ENCODE assay signal across 13 cellular contexts in genomic region chr12:4293942-4294505, GRCh38. TPM values are rescaled to one million over a fixed set of nuclear protein-coding genes. Genes with fewer than 3 reads are reported as not detected.
DNase-seq lines count a peak whose midpoint lies in the region; ATAC-seq and TF ChIP-seq lines count a peak whose summit lies in the region.
"Had no signal": no experiment of that assay in that cellular context is flagged by ENCODE, and none has a peak within 500 bp of the region (broad histone marks: within the 10 kb centered on the region; RNA-seq: fewer than 3 reads in every experiment).

No MANE protein-coding gene starts in this region.

- ATAC-seq in activated T-cell treated with anti-CD3 and anti-CD28 coated beads, Interleukin-2, amount 50 U/mL, for 4 hours: peak; percentile 39 to 41
- peak; percentile 45 for ATAC-seq in activated CD8-positive, alpha-beta T cell treated with anti-CD3 and anti-CD28 coated beads for 36 hours
- ATAC-seq in heart right ventricle: peak; percentile 11 to 54 (median 45)
- ATAC-seq: K562 had no signal

- H3F3A ChIP-seq in smooth muscle cell (ENCODE audit: low read depth): peaks cover 23% of the 10 kb centered on the region

- H3K27me3 ChIP-seq in heart right ventricle: no peaks in the 10 kb centered on the region
- H3K27me3 ChIP-seq in smooth muscle cell (ENCODE audit: low read depth): no peaks in the 10 kb centered on the region

- no peaks in the 10 kb centered on the region for H3K27me3 Mint-ChIP-seq in activated T-cell treated with anti-CD3 and anti-CD28 coated beads, Interleukin-2, amount 50 U/mL, for 4 hours (ENCODE audit: low read depth)
- H3K27me3 Mint-ChIP-seq in activated CD8-positive, alpha-beta T cell treated with anti-CD3 and anti-CD28 coated beads for 36 hours: no peaks in the 10 kb centered on the region
- H3K27me3 Mint-ChIP-seq in glutamatergic neuron (ENCODE audit: unreplicated experiment): peaks cover 3% of the 10 kb centered on the region
- H3K27me3 Mint-ChIP-seq: naive B cell had no signal

- no peak for DNase-seq in activated T-cell treated with anti-CD3 and anti-CD28 coated beads, Interleukin-2, amount 50 U/mL, for 4 hours
- no peak for DNase-seq in activated T-cell treated with anti-CD3 and anti-CD28 coated beads for 4 hours
- DNase-seq in activated CD8-positive, alpha-beta T cell treated with anti-CD3 and anti-CD28 coated beads for 36 hours: peak; percentile 46
- no peak for DNase-seq in heart right ventricle
- no peak for DNase-seq in smooth muscle cell (lab: John Stamatoyannopoulos, UW; ENCODE audit: unreplicated experiment)
- DNase-seq in foreskin melanocyte: no peak
- no peak for DNase-seq in SK-N-DZ (ENCODE audit: low spot score)
- DNase-seq in glutamatergic neuron: no peak
- DNase-seq: HFFc6, islet precursor cell, naive B cell, NCI-H1694 had no signal

- peak overlapping the region; percentile 94 for H3K27ac Mint-ChIP-seq in activated CD8-positive, alpha-beta T cell treated with anti-CD3 and anti-CD28 coated beads for 36 hours
- H3K27ac Mint-ChIP-seq in glutamatergic neuron (ENCODE audit: unreplicated experiment): no peak overlapping the region
- H3K27ac Mint-ChIP-seq: HFFc6 had no signal

- CTCF ChIA-PET in activated CD8-positive, alpha-beta T cell treated with anti-CD3 and anti-CD28 coated beads for 36 hours (lab: Charles Lee): interaction anchor here (1.2 to 7.8 kb wide), 6 partner anchors 8 to 411 kb away, joined by 3 to 53 read pairs (median 5); no protein-coding TSS in a partner anchor

- TF ChIP-seq CTCF in activated CD8-positive, alpha-beta T cell treated with anti-CD3 and anti-CD28 coated beads for 36 hours (IDR thresholded peaks at IDR 0.05): no peak
- TF ChIP-seq CTCF in heart right ventricle (IDR thresholded peaks at IDR 0.05) (no peak), smooth muscle cell (IDR thresholded peaks at IDR 0.05; ENCODE audit: borderline replicate concordance, insufficient read depth, poor library complexity, severe bottlenecking) (no peak), glutamatergic neuron (IDR thresholded peaks at IDR 0.05; ENCODE audit: partially characterized antibody, unreplicated experiment) (no peak)

- H3K4me1 Mint-ChIP-seq in activated T-cell treated with anti-CD3 and anti-CD28 coated beads, Interleukin-2, amount 50 U/mL, for 4 hours (ENCODE audit: low read depth): peaks cover 66% of the 10 kb centered on the region
- H3K4me1 Mint-ChIP-seq in activated CD8-positive, alpha-beta T cell treated with anti-CD3 and anti-CD28 coated beads for 36 hours (ENCODE audit: low read depth): peaks cover 72% of the 10 kb centered on the region
- H3K4me1 Mint-ChIP-seq in glutamatergic neuron (ENCODE audit: low read depth, unreplicated experiment): peaks cover 2% of the 10 kb centered on the region

- H3K9me3 ChIP-seq in heart right ventricle: no peaks in the 10 kb centered on the region
- no peaks in the 10 kb centered on the region for H3K9me3 ChIP-seq in smooth muscle cell (replicated peaks; ENCODE audit: low read depth)

- peaks cover 100% of the 10 kb centered on the region for H4K20me1 ChIP-seq in smooth muscle cell (ENCODE audit: low read depth)

- no peak overlapping the region for H3K4me2 ChIP-seq in smooth muscle cell

- H3K4me1 ChIP-seq in heart right ventricle: peaks cover 17 to 89% (median 49%) of the 10 kb centered on the region in 9 donors
- peaks cover 20% of the 10 kb centered on the region for H3K4me1 ChIP-seq in smooth muscle cell (ENCODE audit: low read depth)

- H3K79me2 ChIP-seq in smooth muscle cell (ENCODE audit: low read depth): peaks cover 57% of the 10 kb centered on the region

- H3K36me3 Mint-ChIP-seq in activated T-cell treated with anti-CD3 and anti-CD28 coated beads, Interleukin-2, amount 50 U/mL, for 4 hours (ENCODE audit: insufficient read depth): peaks cover 69% of the 10 kb centered on the region
- H3K36me3 Mint-ChIP-seq in activated CD8-positive, alpha-beta T cell treated with anti-CD3 and anti-CD28 coated beads for 36 hours (ENCODE audit: low read depth): peaks cover 90% of the 10 kb centered on the region
- peaks cover 15% of the 10 kb centered on the region for H3K36me3 Mint-ChIP-seq in glutamatergic neuron (ENCODE audit: unreplicated experiment)

- intact Hi-C loops in activated CD8-positive, alpha-beta T cell treated with anti-CD3 and anti-CD28 coated beads for 36 hours (cut with micrococcal nuclease): no loop called here
- intact Hi-C loops in heart right ventricle (cut with DNase I): no loop called here

- 57 to 60% methylated on average over 16 of the region's 16 CpGs for WGBS in heart right ventricle, 2 donors
- WGBS in smooth muscle cell (ENCODE audit: low lambda C conversion rate): 91% methylated on average over 13 of the region's 16 CpGs

- POLR2A ChIA-PET in activated CD8-positive, alpha-beta T cell treated with anti-CD3 and anti-CD28 coated beads for 36 hours (lab: Charles Lee): interaction anchor here (0.6 to 8.8 kb wide), 16 partner anchors 11 to 1900 kb away, joined by 3 to 69 read pairs (median 4); partner anchors contain the start of gene CCND2

- no peak overlapping the region for H3K4me3 ChIP-seq in heart right ventricle
- H3K4me3 ChIP-seq in smooth muscle cell: no peak overlapping the region
- H3K4me3 ChIP-seq: K562 had no signal

- peak overlapping the region in 6 of 10 donors; percentile 19 to 49 (median 36) for H3K27ac ChIP-seq in heart right ventricle
- H3K27ac ChIP-seq in smooth muscle cell (ENCODE audit: low read depth): peak overlapping the region; percentile 67

- H3K4me3 Mint-ChIP-seq in activated T-cell treated with anti-CD3 and anti-CD28 coated beads, Interleukin-2, amount 50 U/mL, for 4 hours: peak overlapping the region; percentile 80
- H3K4me3 Mint-ChIP-seq in activated CD8-positive, alpha-beta T cell treated with anti-CD3 and anti-CD28 coated beads for 36 hours: peak overlapping the region; percentile 55
- H3K4me3 Mint-ChIP-seq in glutamatergic neuron (ENCODE audit: unreplicated experiment): no peak overlapping the region
- H3K4me3 Mint-ChIP-seq: HFFc6, naive B cell had no signal

- H2AFZ ChIP-seq in smooth muscle cell (ENCODE audit: low read depth): no peak overlapping the region

- H3K36me3 ChIP-seq in heart right ventricle: peaks cover 0 to 94% (median 16%) of the 10 kb centered on the region in 9 donors
- peaks cover 23% of the 10 kb centered on the region for H3K36me3 ChIP-seq in smooth muscle cell (ENCODE audit: low read depth)

- H3K9me3 Mint-ChIP-seq in activated T-cell treated with anti-CD3 and anti-CD28 coated beads, Interleukin-2, amount 50 U/mL, for 4 hours: no peaks in the 10 kb centered on the region
- no peaks in the 10 kb centered on the region for H3K9me3 Mint-ChIP-seq in activated CD8-positive, alpha-beta T cell treated with anti-CD3 and anti-CD28 coated beads for 36 hours
- peaks cover 4% of the 10 kb centered on the region for H3K9me3 Mint-ChIP-seq in glutamatergic neuron (ENCODE audit: unreplicated experiment)
- H3K9me3 Mint-ChIP-seq: HFFc6, naive B cell had no signal

- no peak overlapping the region for H3K9ac ChIP-seq in smooth muscle cell (ENCODE audit: low read depth)

RNA-seq across cellular contexts. Expression of gene CCND2, which starts 20.5 kb away (rescaled TPM):
- 1,000 to 10,000 TPM in 1 of 3 donors, 100 to 1,000 TPM in 2; 867 to 1,094 (median 990) TPM for total RNA-seq in activated T-cell treated with anti-CD3 and anti-CD28 coated beads, Interleukin-2, amount 50 U/mL, for 4 hours
- 100 to 1,000 TPM; 617 to 639 TPM for total RNA-seq in activated CD8-positive, alpha-beta T cell treated with anti-CD3 and anti-CD28 coated beads for 36 hours
- total RNA-seq in heart right ventricle (100 to 1,000 TPM; 176 to 515 (median 381) TPM), smooth muscle cell (462 and 556 TPM in 2 replicates), glutamatergic neuron (ENCODE audit: unreplicated experiment) (98.0 TPM)
- polyA plus RNA-seq in heart right ventricle (10 to 100 TPM; 27.5 to 28.4 TPM), smooth muscle cell (280 and 356 TPM in 2 replicates)
- 0.01 and 0.02 TPM in 2 replicates for polyA plus RNA-seq in SK-N-DZ (2014; cell fraction: cytosol; rRNA removed)
- 0.08 TPM in 1 of 2 replicates, not detected in the other for polyA plus RNA-seq in SK-N-DZ (2014; cell fraction: nucleus; rRNA removed)

RNA-seq across cellular contexts. Expression of gene TIGAR, which starts 27.0 kb away (rescaled TPM):
- 10 to 100 TPM; 12.3 to 21.3 (median 17.8) TPM for total RNA-seq in activated T-cell treated with anti-CD3 and anti-CD28 coated beads, Interleukin-2, amount 50 U/mL, for 4 hours
- total RNA-seq in activated CD8-positive, alpha-beta T cell treated with anti-CD3 and anti-CD28 coated beads for 36 hours: 1 to 10 TPM; 8.2 to 8.7 TPM
- total RNA-seq in heart right ventricle (10 to 100 TPM; 10.9 to 15.5 (median 13.7) TPM), smooth muscle cell (21.0 and 21.6 TPM in 2 replicates), glutamatergic neuron (ENCODE audit: unreplicated experiment) (20.7 TPM)
- polyA plus RNA-seq in heart right ventricle (1 to 10 TPM; 3.7 to 5.4 TPM), smooth muscle cell (26.1 and 36.0 TPM in 2 replicates)
- 5.3 and 6.3 TPM in 2 replicates for polyA plus RNA-seq in SK-N-DZ (2014; cell fraction: cytosol; rRNA removed)
- polyA plus RNA-seq in SK-N-DZ (2014; cell fraction: nucleus; rRNA removed): 2.6 and 2.9 TPM in 2 replicates
